ENCODE assay signal across 28 cellular contexts in genomic region chr11:35629511-35629910, GRCh38. TPM values are rescaled to one million over a fixed set of nuclear protein-coding genes. Genes with fewer than 3 reads are reported as not detected.
DNase-seq lines count a peak whose midpoint lies in the region; ATAC-seq and TF ChIP-seq lines count a peak whose summit lies in the region.
"Had no signal": no experiment of that assay in that cellular context is flagged by ENCODE, and none has a peak within 500 bp of the region (broad histone marks: within the 10 kb centered on the region; RNA-seq: fewer than 3 reads in every experiment).

No MANE protein-coding gene starts in this region.

- no peaks in the 10 kb centered on the region for H3K9me3 ChIP-seq in mammary epithelial cell (replicated peaks; ENCODE audit: insufficient read depth, low read length)
- no peaks in the 10 kb centered on the region for H3K9me3 ChIP-seq in right lobe of liver
- H3K9me3 ChIP-seq: BE2C, ovary, right atrium auricular region, stomach, tibial artery had no signal

- H3K4me3 ChIP-seq in mammary epithelial cell (replicated peaks in 1 of 3; ENCODE audit: insufficient read depth in 1 of 3, low read depth in 2 of 3, low read length in 3 of 3) (no peak overlapping the region), right lobe of liver (no peak overlapping the region)
- H3K4me3 ChIP-seq: ovary, right atrium auricular region, stomach, tibial artery had no signal

- no peak overlapping the region for H3K27ac Mint-ChIP-seq in MCF 10A (ENCODE audit: low read depth, unreplicated experiment)
- H3K27ac Mint-ChIP-seq in chondrocyte (ENCODE audit: unreplicated experiment) = peak overlapping the region; percentile 89
- no peak overlapping the region for H3K27ac Mint-ChIP-seq in activated CD4-positive, alpha-beta T cell treated with anti-CD3 and anti-CD28 coated beads, Interleukin-2, amount 10 ng/mL, durations not matched to agents 24 days and 14 days
- H3K27ac Mint-ChIP-seq: activated CD4-positive, alpha-beta memory T cell treated with anti-CD3 and anti-CD28 coated beads for 36 hours; activated naive CD4-positive, alpha-beta T cell treated with anti-CD3 and anti-CD28 coated beads, Interleukin-2, amount 50 U/mL, for 72 hours; activated T-helper 2 cell treated with anti-CD3 and anti-CD28 coated beads, Interferon-gamma antibody, Interleukin-2, Interleukin-4, amounts not matched to agents 10 μg/mL and 5 μg/mL and 100 μg/mL, durations not matched to agents 14 hours and 24 hours and 36 hours; dendritic cell treated with granulocyte-macrophage colony-stimulating factor and Interleukin-4, amounts not matched to agents 40 ng/mL and 50 ng/mL, for 4 days; memory B cell; natural killer cell; T-cell had no signal

- 97% methylated on average over 4 of the region's 4 CpGs for WGBS in mammary epithelial cell (ENCODE audit: low coverage, missing lambda C conversion rate)
- WGBS in right lobe of liver (ENCODE audit: insufficient coverage, low coverage, low lambda C conversion rate, missing lambda C conversion rate) = 45% methylated on average over 4 of the region's 4 CpGs

- POLR2A ChIA-PET in MCF 10A (lab: Yijun Ruan, JAX) = interaction anchor here (0.9 to 2.9 kb wide), 5 partner anchors 8 to 184 kb away, joined by 3 to 22 read pairs (median 4); partner anchors contain the start of genes FJX1 and TRIM44

- H3K79me2 ChIP-seq in mammary epithelial cell (ENCODE audit: insufficient read depth, low read length) = no peaks in the 10 kb centered on the region

- H3K4me1 ChIP-seq in mammary epithelial cell (ENCODE audit: insufficient read depth, low read length) (peaks cover 17% of the 10 kb centered on the region), right lobe of liver (no peaks in the 10 kb centered on the region)
- H3K4me1 ChIP-seq: BE2C, right atrium auricular region, stomach had no signal

- H3K4me3 Mint-ChIP-seq in MCF 10A (ENCODE audit: unreplicated experiment) = no peak overlapping the region
- H3K4me3 Mint-ChIP-seq in chondrocyte (ENCODE audit: unreplicated experiment) = no peak overlapping the region
- no peak overlapping the region for H3K4me3 Mint-ChIP-seq in activated CD4-positive, alpha-beta T cell treated with anti-CD3 and anti-CD28 coated beads, Interleukin-2, amount 10 ng/mL, durations not matched to agents 24 days and 14 days
- H3K4me3 Mint-ChIP-seq: activated CD4-positive, alpha-beta memory T cell treated with anti-CD3 and anti-CD28 coated beads for 36 hours; dendritic cell treated with granulocyte-macrophage colony-stimulating factor and Interleukin-4, amounts not matched to agents 40 ng/mL and 50 ng/mL, for 4 days; memory B cell; natural killer cell; T-cell had no signal

- no peak overlapping the region for H2AFZ ChIP-seq in mammary epithelial cell (ENCODE audit: low read depth, low read length)

- H3K27me3 ChIP-seq in mammary epithelial cell (ENCODE audit: insufficient read depth, low read length) (no peaks in the 10 kb centered on the region), right lobe of liver (no peaks in the 10 kb centered on the region)
- H3K27me3 ChIP-seq: BE2C, ovary, right atrium auricular region had no signal

- peak; percentile 43 to 63 (median 53) for ATAC-seq in right lobe of liver
- ATAC-seq in HG02973 (IDR thresholded peaks at IDR 0.05; ENCODE audit: unreplicated experiment) = no peak
- ATAC-seq: natural killer cell, T-cell had no signal

- peak overlapping the region; percentile 4 for H3K4me2 ChIP-seq in mammary epithelial cell (ENCODE audit: insufficient read depth, low read depth, low read length)

- H3K9me3 Mint-ChIP-seq in MCF 10A (ENCODE audit: unreplicated experiment) (no peaks in the 10 kb centered on the region), chondrocyte (ENCODE audit: low read depth) (no peaks in the 10 kb centered on the region)
- H3K9me3 Mint-ChIP-seq in activated CD4-positive, alpha-beta T cell treated with anti-CD3 and anti-CD28 coated beads, Interleukin-2, amount 10 ng/mL, durations not matched to agents 24 days and 14 days = no peaks in the 10 kb centered on the region
- H3K9me3 Mint-ChIP-seq: activated CD4-positive, alpha-beta memory T cell treated with anti-CD3 and anti-CD28 coated beads for 36 hours; activated naive CD4-positive, alpha-beta T cell treated with anti-CD3 and anti-CD28 coated beads, Interleukin-2, amount 50 U/mL, for 72 hours; activated T-helper 2 cell treated with anti-CD3 and anti-CD28 coated beads, Interferon-gamma antibody, Interleukin-2, Interleukin-4, amounts not matched to agents 10 μg/mL and 5 μg/mL and 100 μg/mL, durations not matched to agents 14 hours and 24 hours and 36 hours; dendritic cell treated with granulocyte-macrophage colony-stimulating factor and Interleukin-4, amounts not matched to agents 40 ng/mL and 50 ng/mL, for 4 days; memory B cell; natural killer cell; T-cell had no signal

- TF ChIP-seq CTCF in mammary epithelial cell (conservative IDR thresholded peaks at IDR 0.05 in 1 of 2, IDR thresholded peaks at IDR 0.05 in 1 of 2; ENCODE audit: extremely low read depth in 1 of 2, insufficient read depth in 1 of 2, low read depth in 1 of 2, low read length in 2 of 2) (no peak), MCF 10A (IDR thresholded peaks at IDR 0.05; ENCODE audit: unreplicated experiment) (no peak), chondrocyte (IDR thresholded peaks at IDR 0.05) (no peak), right lobe of liver (IDR thresholded peaks at IDR 0.05) (no peak)

- DNase-seq in mammary epithelial cell (no peak), MCF 10A (ENCODE audit: unreplicated experiment) (no peak), chondrocyte (ENCODE audit: low spot score) (no peak), right lobe of liver (peak in 1 of 3 donors; percentile 48), C1 segment of cervical spinal cord (lab: John Stamatoyannopoulos, UW) (no peak)
- DNase-seq in stimulated activated CD4-positive, alpha-beta T cell treated with anti-CD3 and anti-CD28 coated beads, Interleukin-2, amount 100 ng/mL, for 24 hours = no peak
- no peak for DNase-seq in activated CD4-positive, alpha-beta T cell treated with anti-CD3 and anti-CD28 coated beads, Interleukin-2, amount 10 ng/mL, durations not matched to agents 24 days and 14 days
- DNase-seq: activated CD4-positive, alpha-beta memory T cell treated with anti-CD3 and anti-CD28 coated beads for 36 hours; anterior cingulate cortex; BE2C; caudate nucleus; DND-41; H7; natural killer cell; NCI-H1105; NCI-H2029; NCI-H345; ovary; Right ventricle myocardium superior; stomach; T-cell; tibial artery had no signal

- in situ Hi-C loops in mammary epithelial cell (cut with MboI; ENCODE audit: low sequenced_read_pairs in 2 of 2) = no loop called here

- dilution Hi-C loops in mammary epithelial cell (cut with HindIII; ENCODE audit: low sequenced_read_pairs) = loop anchor here (25.0 kb wide), 1 partner anchor 633 kb away; no protein-coding TSS in a partner anchor

- H4K20me1 ChIP-seq in mammary epithelial cell (ENCODE audit: insufficient read depth, low read length) = no peaks in the 10 kb centered on the region

- H3K27ac ChIP-seq in mammary epithelial cell (ENCODE audit: insufficient read depth, low read depth, low read length) (peak overlapping the region; percentile 40), right lobe of liver (no peak overlapping the region)
- H3K27ac ChIP-seq: ovary, right atrium auricular region, stomach, tibial artery had no signal

- intact Hi-C loops in mammary epithelial cell (cut with micrococcal nuclease) = no loop called here
- intact Hi-C loops in MCF 10A (cut with micrococcal nuclease) = no loop called here
- intact Hi-C loops in right lobe of liver (cut with DNase I) = no loop called here
- intact Hi-C loops in activated CD4-positive, alpha-beta T cell treated with anti-CD3 and anti-CD28 coated beads, Interleukin-2, amount 10 ng/mL, durations not matched to agents 24 days and 14 days (cut with micrococcal nuclease) = no loop called here

- no peak overlapping the region for H3K9ac ChIP-seq in mammary epithelial cell (ENCODE audit: insufficient read depth, low read length)

- CTCF ChIA-PET in mammary epithelial cell (lab: Charles Lee; ENCODE audit: low non-redundant PET) = interaction anchor here (0.5 kb wide), 1 partner anchor 193 kb away, joined by 4 read pairs; no protein-coding TSS in a partner anchor
- CTCF ChIA-PET in MCF 10A (lab: Yijun Ruan, JAX) = interaction anchor here (0.6 to 1.9 kb wide), 3 partner anchors 10 to 575 kb away, joined by 4 to 10 read pairs (median 4); partner anchors contain the start of gene FJX1

- BruUV-seq in mammary epithelial cell (replicated peaks; lab: Mats Ljungman, UMichigan) (no TSS peak), MCF 10A (replicated peaks; lab: Mats Ljungman, UMichigan) (no TSS peak)

- H3K4me1 Mint-ChIP-seq in MCF 10A (ENCODE audit: insufficient read depth, unreplicated experiment) = peaks cover 25% of the 10 kb centered on the region
- H3K4me1 Mint-ChIP-seq in chondrocyte (ENCODE audit: low read depth) = peaks cover 62% of the 10 kb centered on the region
- no peaks in the 10 kb centered on the region for H3K4me1 Mint-ChIP-seq in activated CD4-positive, alpha-beta T cell treated with anti-CD3 and anti-CD28 coated beads, Interleukin-2, amount 10 ng/mL, durations not matched to agents 24 days and 14 days
- H3K4me1 Mint-ChIP-seq: memory B cell, natural killer cell, T-cell had no signal

- H3K36me3 ChIP-seq in mammary epithelial cell (ENCODE audit: insufficient read depth, low read length) = no peaks in the 10 kb centered on the region
- no peaks in the 10 kb centered on the region for H3K36me3 ChIP-seq in right lobe of liver
- H3K36me3 ChIP-seq: BE2C, ovary, right atrium auricular region, stomach, tibial artery had no signal

- H3K36me3 Mint-ChIP-seq in MCF 10A (ENCODE audit: insufficient read depth, unreplicated experiment) = no peaks in the 10 kb centered on the region
- no peaks in the 10 kb centered on the region for H3K36me3 Mint-ChIP-seq in chondrocyte (ENCODE audit: low read depth)
- H3K36me3 Mint-ChIP-seq in activated CD4-positive, alpha-beta T cell treated with anti-CD3 and anti-CD28 coated beads, Interleukin-2, amount 10 ng/mL, durations not matched to agents 24 days and 14 days (ENCODE audit: low read depth) = no peaks in the 10 kb centered on the region
- H3K36me3 Mint-ChIP-seq: activated CD4-positive, alpha-beta memory T cell treated with anti-CD3 and anti-CD28 coated beads for 36 hours; activated naive CD4-positive, alpha-beta T cell treated with anti-CD3 and anti-CD28 coated beads, Interleukin-2, amount 50 U/mL, for 72 hours; memory B cell; natural killer cell; T-cell had no signal

- TF ChIP-seq POLR2A in right lobe of liver (IDR thresholded peaks at IDR 0.05) = no peak

- H3K27me3 Mint-ChIP-seq in MCF 10A (ENCODE audit: insufficient read depth, unreplicated experiment) = no peaks in the 10 kb centered on the region
- H3K27me3 Mint-ChIP-seq in chondrocyte (ENCODE audit: low read depth) = no peaks in the 10 kb centered on the region
- H3K27me3 Mint-ChIP-seq in activated CD4-positive, alpha-beta T cell treated with anti-CD3 and anti-CD28 coated beads, Interleukin-2, amount 10 ng/mL, durations not matched to agents 24 days and 14 days = peaks cover 41% of the 10 kb centered on the region

RNA-seq across cellular contexts. Expression of gene FJX1, which starts 11.3 kb away (rescaled TPM):
- total RNA-seq in mammary epithelial cell = 10 to 100 TPM; 38.5 to 53.8 TPM
- 20.4 TPM for polyA plus RNA-seq in mammary epithelial cell
- polyA minus RNA-seq in mammary epithelial cell = 12.6 TPM
- total RNA-seq in MCF 10A (2022) = 33.3 and 53.7 TPM in 2 replicates
- total RNA-seq in chondrocyte = 15.2 to 22.8 TPM (median 15.9 TPM) in 3 replicates
- 1 to 10 TPM in 5 of 6 experiments, under 1 TPM in 1; 0.79 to 4.2 (median 1.3) TPM for total RNA-seq in right lobe of liver
- 0.26 and 0.30 TPM in 2 replicates for total RNA-seq in activated CD4-positive, alpha-beta T cell treated with anti-CD3 and anti-CD28 coated beads, Interleukin-2, amount 10 ng/mL, durations not matched to agents 24 days and 14 days
- total RNA-seq: natural killer cell had no signal

RNA-seq across cellular contexts. Expression of gene TRIM44, which starts 33.1 kb away (rescaled TPM):
- total RNA-seq in mammary epithelial cell = 10 to 100 TPM; 27.7 to 55.7 TPM
- polyA plus RNA-seq in mammary epithelial cell = 46.0 TPM
- 211 TPM for polyA minus RNA-seq in mammary epithelial cell
- 98.5 and 103 TPM in 2 replicates for total RNA-seq in MCF 10A (2022)
- 62.7 to 74.6 TPM (median 68.7 TPM) in 3 replicates for total RNA-seq in chondrocyte
- total RNA-seq in right lobe of liver = 10 to 100 TPM; 13.9 to 37.1 (median 31.9) TPM
- 27.3 and 27.8 TPM in 2 replicates for total RNA-seq in activated CD4-positive, alpha-beta T cell treated with anti-CD3 and anti-CD28 coated beads, Interleukin-2, amount 10 ng/mL, durations not matched to agents 24 days and 14 days
